ENCODE assay signal across 19 cellular contexts in genomic region chr18:8802031-8802679, GRCh38.
DNase-seq lines count a peak whose midpoint lies in the region; ATAC-seq and TF ChIP-seq lines count a peak whose summit lies in the region.
"Had no signal": no experiment of that assay in that cellular context is flagged by ENCODE, and none has a peak within 500 bp of the region (broad histone marks: within the 10 kb centered on the region; RNA-seq: fewer than 3 reads in every experiment).

No MANE protein-coding gene starts in this region.

- no peak overlapping the region for H2AFZ ChIP-seq in HCT116 (ENCODE audit: low read depth, low read length, poor library complexity, severe bottlenecking)
- no peak overlapping the region for H2AFZ ChIP-seq in hepatocyte

- WGBS in hepatocyte (ENCODE audit: low lambda C conversion rate, missing lambda C conversion rate), result 75% methylated on average over 6 of the region's 6 CpGs
- WGBS in sigmoid colon, 2 donors, result 87 to 88% methylated on average over 6 of the region's 6 CpGs

- no peak for ATAC-seq in HCT116
- no peak for ATAC-seq in GM18861 (IDR thresholded peaks at IDR 0.05; ENCODE audit: unreplicated experiment)
- ATAC-seq in HG02623 (IDR thresholded peaks at IDR 0.05; ENCODE audit: unreplicated experiment), result no peak
- ATAC-seq: stimulated activated naive CD8-positive, alpha-beta T cell treated with anti-CD3 and anti-CD28 coated beads, Interleukin-15, amount 100 ng/mL, for 72 hours had no signal

- H4K20me1 ChIP-seq in HCT116 (ENCODE audit: insufficient read depth) (no peaks in the 10 kb centered on the region), hepatocyte (ENCODE audit: insufficient read depth, poor library complexity, severe bottlenecking) (no peaks in the 10 kb centered on the region)

- H3K27ac ChIP-seq in HCT116 (ENCODE audit: low read depth, low read length), result peak overlapping the region; percentile 75; the same call in 1 of the 2 replicates
- peak overlapping the region; percentile 69 for H3K27ac ChIP-seq in hepatocyte
- H3K27ac ChIP-seq in sigmoid colon, result peak overlapping the region; percentile 80 to 93 (median 84)

- TF ChIP-seq EP300 in sigmoid colon (IDR thresholded peaks at IDR 0.05), result no peak

- H3K9ac ChIP-seq in HCT116 (ENCODE audit: low read length), result peak overlapping the region; percentile 54

- TF ChIP-seq POLR2A in HCT116 (IDR thresholded peaks at IDR 0.05; ENCODE audit: borderline replicate concordance, extremely low read depth, insufficient read depth, insufficient read length) (no peak), sigmoid colon (IDR thresholded peaks at IDR 0.05) (no peak)

- no peak for TF ChIP-seq RAD21 in HCT116 (IDR thresholded peaks at IDR 0.05; ENCODE audit: low read depth)

- POLR2A ChIA-PET in HCT116 (lab: Charles Lee), result no interaction called here

- in situ Hi-C loops in astrocyte of the cerebellum (cut with HindIII; ENCODE audit: low sequenced_read_pairs), result no loop called here

- CTCF ChIA-PET in HCT116 (lab: Charles Lee), result no interaction called here

- H3K27me3 ChIP-seq in HCT116 (ENCODE audit: insufficient read depth, low read length), result no peaks in the 10 kb centered on the region
- no peaks in the 10 kb centered on the region for H3K27me3 ChIP-seq in hepatocyte
- no peaks in the 10 kb centered on the region for H3K27me3 ChIP-seq in sigmoid colon
- H3K27me3 ChIP-seq: vagina had no signal

- no peak for TF ChIP-seq CTCF in HCT116 (IDR thresholded peaks at IDR 0.05 in 2 of 3, conservative IDR thresholded peaks at IDR 0.05 in 1 of 3; ENCODE audit: borderline replicate concordance in 1 of 3, insufficient read depth in 1 of 3, low read depth in 2 of 3, low read length in 2 of 3)
- TF ChIP-seq CTCF in astrocyte of the cerebellum (IDR thresholded peaks at IDR 0.05; ENCODE audit: low read depth, low read length, missing control alignments), result peak; percentile 32
- no peak for TF ChIP-seq CTCF in hepatocyte (IDR thresholded peaks at IDR 0.05; ENCODE audit: poor library complexity)
- no peak for TF ChIP-seq CTCF in sigmoid colon (IDR thresholded peaks at IDR 0.05)

- no TSS peak for BruUV-seq in HCT116 (replicated peaks; lab: Mats Ljungman, UMichigan)

- H3K4me1 ChIP-seq in HCT116 (ENCODE audit: control insufficient read depth in 1 of 2, insufficient read depth in 2 of 2, low read length in 2 of 2), result peaks cover 49 to 57% of the 10 kb centered on the region in 2 experiments
- peaks cover 27% of the 10 kb centered on the region for H3K4me1 ChIP-seq in hepatocyte (ENCODE audit: insufficient read depth)
- peaks cover 0 to 53% (median 49%) of the 10 kb centered on the region in 4 donors for H3K4me1 ChIP-seq in sigmoid colon
- H3K4me1 ChIP-seq: vagina had no signal

- no peaks in the 10 kb centered on the region for H3K79me2 ChIP-seq in HCT116 (ENCODE audit: insufficient read depth, low read length)
- H3K79me2 ChIP-seq in hepatocyte, result no peaks in the 10 kb centered on the region

- H3K4me2 ChIP-seq in HCT116 (ENCODE audit: low read length) (peak overlapping the region; percentile 70), hepatocyte (no peak overlapping the region)

- RAD21 ChIA-PET in HCT116 (lab: Charles Lee; ENCODE audit: low non-redundant PET in 1 of 2, low total read pairs in 2 of 2, uncharacterized antibody in 2 of 2, unreplicated experiment in 2 of 2), result no interaction called here

- H3K9me2 ChIP-seq in HCT116 (ENCODE audit: insufficient read depth) (no peaks in the 10 kb centered on the region), hepatocyte (replicated peaks; ENCODE audit: insufficient read depth) (no peaks in the 10 kb centered on the region)
- H3K9me2 ChIP-seq: SK-N-SH had no signal

- DNase-seq in HCT116 (ENCODE audit: low read depth, low spot score) (no peak), astrocyte of the cerebellum (ENCODE audit: low read depth) (no peak), hepatocyte (ENCODE audit: low spot score) (no peak), sigmoid colon (no peak), globus pallidus (ENCODE audit: low spot score) (no peak), NCI-H510A (lab: John Stamatoyannopoulos, UW) (no peak)
- DNase-seq: activated CD4-positive, alpha-beta T cell treated with anti-CD3 and anti-CD28 coated beads for 1 hour; activated effector memory CD4-positive, alpha-beta T cell treated with Interleukin-2 at 50 U/mL for 16 hours; Caco-2; KBM-7; NCI-H2081 treated with DMSO at 0.1 percent for 48 hours; NCI-H524 treated with DMSO at 0.1 percent for 48 hours; SK-N-SH; stimulated activated naive CD8-positive, alpha-beta T cell treated with anti-CD3 and anti-CD28 coated beads, Interleukin-15, amount 100 ng/mL, for 72 hours; T1000 had no signal

- intact Hi-C loops in HCT116 (cut with micrococcal nuclease) (loop anchor here (5.0 to 10.0 kb wide), 2 partner anchors 57 to 180 kb away; no protein-coding TSS in a partner anchor), sigmoid colon (cut with DNase I) (loop anchor here (5.0 kb wide), 1 partner anchor 180 kb away; no protein-coding TSS in a partner anchor)

- H3K4me3 ChIP-seq in HCT116 (replicated peaks in 1 of 2; ENCODE audit: low read depth in 1 of 2, low read length in 2 of 2) (no peak overlapping the region), astrocyte of the cerebellum (ENCODE audit: low read depth, low read length) (no peak overlapping the region), hepatocyte (no peak overlapping the region), sigmoid colon (no peak overlapping the region)
- H3K4me3 ChIP-seq: lung, vagina had no signal

- H3K9me3 ChIP-seq in HCT116 (ENCODE audit: control insufficient read depth in 1 of 2, insufficient read depth in 1 of 2, low read depth in 1 of 2, low read length in 2 of 2) (no peaks in the 10 kb centered on the region), hepatocyte (ENCODE audit: low read depth) (no peaks in the 10 kb centered on the region), sigmoid colon (no peaks in the 10 kb centered on the region)
- H3K9me3 ChIP-seq: Caco-2, SK-N-SH, vagina had no signal

- no peaks in the 10 kb centered on the region for H3K36me3 ChIP-seq in HCT116 (ENCODE audit: control insufficient read depth in 1 of 2, insufficient read depth in 2 of 2, low read length in 2 of 2)
- H3K36me3 ChIP-seq in hepatocyte (replicated peaks; ENCODE audit: insufficient read depth, low read depth), result no peaks in the 10 kb centered on the region
- peaks cover 8 to 29% (median 9%) of the 10 kb centered on the region in 4 donors for H3K36me3 ChIP-seq in sigmoid colon

TF ChIP-seq in HCT116, 20 proteins besides CTCF, POLR2A, EP300 and RAD21 (continues in another document):
- no peak for TF ChIP-seq SRF (IDR thresholded peaks at IDR 0.05; ENCODE audit: low read depth)
- TF ChIP-seq EGR1 (IDR thresholded peaks at IDR 0.05; ENCODE audit: low read depth), result no peak
- TF ChIP-seq YY1 (IDR thresholded peaks at IDR 0.05; ENCODE audit: extremely low read depth, insufficient replicate concordance, low read depth, low read length), result no peak
- TF ChIP-seq SIN3A (IDR thresholded peaks at IDR 0.05; ENCODE audit: low read depth), result no peak
- no peak for TF ChIP-seq SP1 (IDR thresholded peaks at IDR 0.05; ENCODE audit: low read depth)
- TF ChIP-seq, protein P1, sequence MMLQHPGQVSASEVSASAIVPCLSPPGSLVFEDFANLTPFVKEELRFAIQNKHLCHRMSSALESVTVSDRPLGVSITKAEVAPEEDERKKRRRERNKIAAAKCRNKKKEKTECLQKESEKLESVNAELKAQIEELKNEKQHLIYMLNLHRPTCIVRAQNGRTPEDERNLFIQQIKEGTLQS (IDR thresholded peaks at IDR 0.05), result no peak
- TF ChIP-seq, protein P2, sequence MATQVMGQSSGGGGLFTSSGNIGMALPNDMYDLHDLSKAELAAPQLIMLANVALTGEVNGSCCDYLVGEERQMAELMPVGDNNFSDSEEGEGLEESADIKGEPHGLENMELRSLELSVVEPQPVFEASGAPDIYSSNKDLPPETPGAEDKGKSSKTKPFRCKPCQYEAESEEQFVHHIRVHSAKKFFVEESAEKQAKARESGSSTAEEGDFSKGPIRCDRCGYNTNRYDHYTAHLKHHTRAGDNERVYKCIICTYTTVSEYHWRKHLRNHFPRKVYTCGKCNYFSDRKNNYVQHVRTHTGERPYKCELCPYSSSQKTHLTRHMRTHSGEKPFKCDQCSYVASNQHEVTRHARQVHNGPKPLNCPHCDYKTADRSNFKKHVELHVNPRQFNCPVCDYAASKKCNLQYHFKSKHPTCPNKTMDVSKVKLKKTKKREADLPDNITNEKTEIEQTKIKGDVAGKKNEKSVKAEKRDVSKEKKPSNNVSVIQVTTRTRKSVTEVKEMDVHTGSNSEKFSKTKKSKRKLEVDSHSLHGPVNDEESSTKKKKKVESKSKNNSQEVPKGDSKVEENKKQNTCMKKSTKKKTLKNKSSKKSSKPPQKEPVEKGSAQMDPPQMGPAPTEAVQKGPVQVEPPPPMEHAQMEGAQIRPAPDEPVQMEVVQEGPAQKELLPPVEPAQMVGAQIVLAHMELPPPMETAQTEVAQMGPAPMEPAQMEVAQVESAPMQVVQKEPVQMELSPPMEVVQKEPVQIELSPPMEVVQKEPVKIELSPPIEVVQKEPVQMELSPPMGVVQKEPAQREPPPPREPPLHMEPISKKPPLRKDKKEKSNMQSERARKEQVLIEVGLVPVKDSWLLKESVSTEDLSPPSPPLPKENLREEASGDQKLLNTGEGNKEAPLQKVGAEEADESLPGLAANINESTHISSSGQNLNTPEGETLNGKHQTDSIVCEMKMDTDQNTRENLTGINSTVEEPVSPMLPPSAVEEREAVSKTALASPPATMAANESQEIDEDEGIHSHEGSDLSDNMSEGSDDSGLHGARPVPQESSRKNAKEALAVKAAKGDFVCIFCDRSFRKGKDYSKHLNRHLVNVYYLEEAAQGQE (IDR thresholded peaks at IDR 0.05; ENCODE audit: low read depth), result no peak
- no peak for TF ChIP-seq ZBTB33 (IDR thresholded peaks at IDR 0.05; ENCODE audit: extremely low read depth, insufficient replicate concordance, low read length)
- TF ChIP-seq EZH2 (IDR thresholded peaks at IDR 0.05), result no peak
- TF ChIP-seq TCF7L2 (IDR thresholded peaks at IDR 0.05; ENCODE audit: borderline replicate concordance, extremely low read depth, insufficient read depth, insufficient read length), result no peak
- no peak for TF ChIP-seq ZFX (IDR thresholded peaks at IDR 0.05)
